9 cellular contexts compared by ENCODE assay signal in genomic region chr7:130902755-130903357, GRCh38.
A peak's percentile ranks its signal among the peaks of the same experiment; 100 is the strongest.
DNase-seq lines count a peak whose midpoint lies in the region; ATAC-seq and TF ChIP-seq lines count a peak whose summit lies in the region.
"Had no signal": no experiment of that assay in that cellular context is flagged by ENCODE, and none has a peak within 500 bp of the region (broad histone marks: within the 10 kb centered on the region; RNA-seq: fewer than 3 reads in every experiment).

No MANE protein-coding gene starts in this region.

- TF ChIP-seq CTCF in brain microvascular endothelial cell (IDR thresholded peaks at IDR 0.05; ENCODE audit: low read depth, low read length, missing control alignments) = no peak

- H3K36me3 ChIP-seq in brain microvascular endothelial cell (replicated peaks) (peaks cover 61% of the 10 kb centered on the region), muscle layer of duodenum (ENCODE audit: control insufficient read depth in 1 of 2, insufficient read depth in 2 of 2, low read length in 2 of 2) (peaks cover 0 to 28% of the 10 kb centered on the region in 2 donors)

- in situ Hi-C loops in brain microvascular endothelial cell (cut with HindIII; ENCODE audit: low pct_ligation_motif_present, low sequenced_read_pairs) = no loop called here

- H3K27me3 ChIP-seq in brain microvascular endothelial cell (replicated peaks) (no peaks in the 10 kb centered on the region), muscle layer of duodenum (ENCODE audit: low read depth, low read length) (no peaks in the 10 kb centered on the region)

- H3K4me3 ChIP-seq in brain microvascular endothelial cell (ENCODE audit: low read depth, low read length) = no peak overlapping the region
- no peak overlapping the region for H3K4me3 ChIP-seq in muscle layer of duodenum (ENCODE audit: low read depth in 1 of 2, low read length in 2 of 2)

- peaks cover 11 to 17% of the 10 kb centered on the region in 2 donors for H3K4me1 ChIP-seq in muscle layer of duodenum (ENCODE audit: control insufficient read depth in 1 of 2, insufficient read depth in 2 of 2, low read length in 2 of 2)

- no peak for ATAC-seq in GM21737 (IDR thresholded peaks at IDR 0.05; ENCODE audit: unreplicated experiment)

- no peaks in the 10 kb centered on the region for H3K9me3 ChIP-seq in muscle layer of duodenum (ENCODE audit: control insufficient read depth in 1 of 2, low read length in 2 of 2)

- H3K27ac ChIP-seq in brain microvascular endothelial cell (peak overlapping the region; percentile 94), muscle layer of duodenum (ENCODE audit: low read length) (peak overlapping the region; percentile 52)

- peak; percentile 25 for DNase-seq in A172 (ENCODE audit: low spot score)
- DNase-seq in HT-29 (ENCODE audit: low spot score) = peak; percentile 37
- DNase-seq in brain microvascular endothelial cell = no peak
- no peak for DNase-seq in NOMO-1 treated with dmso at 0.1 percent for 144 hours (lab: John Stamatoyannopoulos, UW; ENCODE audit: unreplicated experiment)
- DNase-seq in GM19238 (ENCODE audit: insufficient read length, low spot score) = no peak
- no peak for DNase-seq in SKM-1 (lab: John Stamatoyannopoulos, UW; ENCODE audit: unreplicated experiment)
- DNase-seq: NCI-H2029 had no signal

Comparison
In these comparisons a context has a peak if more than half of its experiments do, and no peak if none do; other contexts are left out.
1. DNase-seq: peak in A172 (single experiment) and HT-29 (single experiment); none in brain microvascular endothelial cell (single experiment), NOMO-1 treated with dmso at 0.1 percent for 144 hours (single experiment), GM19238 (single experiment) and SKM-1 (single experiment).